8 cellular contexts compared by ENCODE assay signal in the genomic region with DNA sequence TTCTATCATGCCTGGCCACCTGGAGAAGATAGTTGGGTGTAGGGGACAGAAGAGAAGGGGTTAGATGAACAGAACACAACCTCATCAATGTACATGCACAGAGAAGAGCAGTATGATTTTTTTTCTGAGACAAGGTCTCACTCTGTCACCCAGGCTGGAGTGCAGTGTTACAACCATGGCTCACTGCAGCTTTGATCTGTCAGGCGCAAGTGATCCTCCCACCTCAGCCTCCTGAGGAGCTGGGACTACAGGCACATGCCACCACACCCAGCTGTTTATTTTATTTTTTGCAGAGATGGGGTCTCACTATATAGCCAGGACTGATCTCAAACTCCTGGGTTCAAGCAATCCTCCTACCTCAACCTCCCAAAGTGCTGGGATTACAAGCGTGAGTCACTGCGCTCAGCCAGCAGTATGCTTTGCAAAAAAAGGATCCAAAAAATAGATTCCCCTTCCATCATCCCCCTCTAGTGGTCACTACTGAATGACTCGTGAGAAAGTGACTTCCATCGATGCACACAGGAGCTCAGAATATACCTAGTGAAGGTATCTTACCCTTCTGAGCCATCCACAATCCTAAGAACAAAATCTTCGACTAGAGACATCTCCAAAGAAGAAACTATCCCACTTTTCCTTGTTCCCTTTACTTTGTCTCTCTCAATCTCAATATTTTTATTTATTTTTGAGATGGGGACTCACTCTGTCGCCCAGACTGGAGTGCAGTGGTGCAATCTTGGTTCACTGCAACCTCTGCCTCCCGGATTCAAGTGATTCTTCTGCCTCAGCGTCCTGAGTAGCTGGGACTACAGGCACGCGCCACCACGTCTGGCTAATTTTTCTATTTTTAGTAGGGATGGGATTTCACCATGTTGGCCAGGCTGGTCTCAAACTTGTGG. TPM values are rescaled to one million over a fixed set of nuclear protein-coding genes. Genes with fewer than 3 reads are reported as not detected.
DNase-seq lines count a peak whose midpoint lies in the region; ATAC-seq, FAIRE-seq and TF ChIP-seq lines count a peak whose summit lies in the region.

No MANE protein-coding gene starts in this region.

- peak; percentile 90 for ATAC-seq in T-helper 17 cell

- TF ChIP-seq POLR2A in tibial nerve (IDR thresholded peaks at IDR 0.05) = no peak

- no peaks in the 10 kb centered on the region for H3K27me3 ChIP-seq in BLaER1
- H3K27me3 ChIP-seq in tibial nerve = no peaks in the 10 kb centered on the region

- H3K9me3 ChIP-seq in BLaER1 (no peaks in the 10 kb centered on the region), T-helper 17 cell (ENCODE audit: control insufficient read depth, low read length, poor library complexity, severe bottlenecking) (no peaks in the 10 kb centered on the region), tibial nerve (no peaks in the 10 kb centered on the region)

- H4K20me1 ChIP-seq in BLaER1 = no peaks in the 10 kb centered on the region

- H3K27ac Mint-ChIP-seq in T-helper 17 cell = no peak overlapping the region

- peaks cover 5% of the 10 kb centered on the region for H3K4me1 Mint-ChIP-seq in T-helper 17 cell

- TF ChIP-seq EP300 in tibial nerve (IDR thresholded peaks at IDR 0.05) = no peak

- DNase-seq in GM18507 (ENCODE audit: extremely low spot score, insufficient read length, low read depth) = peak; percentile 56
- DNase-seq in NAMALWA (ENCODE audit: low spot score) = peak; percentile 94
- DNase-seq in T-helper 17 cell = no peak
- peak; percentile 88 for DNase-seq in choroid plexus epithelial cell (ENCODE audit: low read depth)
- peak; percentile 62 for DNase-seq in medulla oblongata (ENCODE audit: extremely low spot score)
- DNase-seq in tibial nerve (ENCODE audit: low spot score in 2 of 2) = peak in 1 of 2 donors; percentile 64
- DNase-seq in nucleus accumbens (lab: John Stamatoyannopoulos, UW) = no peak

- H3K4me1 ChIP-seq in BLaER1 (peaks cover 23% of the 10 kb centered on the region), tibial nerve (no peaks in the 10 kb centered on the region)

- H3K4me3 ChIP-seq in BLaER1 (no peak overlapping the region), choroid plexus epithelial cell (ENCODE audit: low read depth, low read length) (no peak overlapping the region), tibial nerve (no peak overlapping the region)

- FAIRE-seq in GM18507 (lab: Jason Lieb, UNC) = peak; percentile 78

- peaks cover 6% of the 10 kb centered on the region for H3K27me3 Mint-ChIP-seq in T-helper 17 cell

- no peak overlapping the region for H3K9ac ChIP-seq in BLaER1

- no peaks in the 10 kb centered on the region for H3K36me3 ChIP-seq in BLaER1
- peaks cover 0 to 38% (median 0%) of the 10 kb centered on the region in 3 donors for H3K36me3 ChIP-seq in tibial nerve

- WGBS in tibial nerve, 2 donors = 55 to 58% methylated on average over 12 of the region's 12 CpGs

- peaks cover 3% of the 10 kb centered on the region for H3K36me3 Mint-ChIP-seq in T-helper 17 cell (ENCODE audit: low read depth)

- no peak overlapping the region for H3K27ac ChIP-seq in BLaER1
- H3K27ac ChIP-seq in tibial nerve = no peak overlapping the region

- peak overlapping the region; percentile 52 for H3K4me2 ChIP-seq in BLaER1

- TF ChIP-seq CTCF in choroid plexus epithelial cell (conservative IDR thresholded peaks at IDR 0.05; ENCODE audit: low read depth, low read length) (peak; percentile 73), tibial nerve (IDR thresholded peaks at IDR 0.05) (peak; percentile 42 to 65 (median 55))

- H3K4me3 Mint-ChIP-seq in T-helper 17 cell = no peak overlapping the region

RNA-seq across cellular contexts. Expression of a gene that starts 21.0 kb away (rescaled TPM):
- total RNA-seq in T-helper 17 cell (1 to 10 TPM; 5.1 TPM), tibial nerve (1 to 10 TPM; 3.6 to 7.3 (median 4.9) TPM)

RNA-seq across cellular contexts. Expression of a gene that starts 22.1 kb away (rescaled TPM):
- total RNA-seq in T-helper 17 cell (10 to 100 TPM; 66.1 to 66.8 TPM), tibial nerve (10 to 100 TPM; 39.5 to 50.2 (median 46.6) TPM)

RNA-seq across cellular contexts. Expression of a gene that starts 28.8 kb away (rescaled TPM):
- total RNA-seq in T-helper 17 cell (10 to 100 TPM; 45.2 to 48.1 TPM), tibial nerve (10 to 100 TPM; 44.3 to 85.8 (median 53.3) TPM)

RNA-seq across cellular contexts. Expression of a gene that starts 34.2 kb away (rescaled TPM):
- 10 to 100 TPM in 1 of 2 donors, 1 to 10 TPM in 1; 3.1 to 14.5 TPM for total RNA-seq in T-helper 17 cell
- 10 to 100 TPM; 10.9 to 27.3 (median 15.8) TPM for total RNA-seq in tibial nerve

RNA-seq across cellular contexts. Expression of a gene that starts 49.6 kb away (rescaled TPM):
- total RNA-seq in T-helper 17 cell (10 to 100 TPM; 71.6 to 97.2 TPM), tibial nerve (100 to 1,000 TPM; 107 to 152 (median 132) TPM)

Comparison
In these comparisons a context has a peak if more than half of its experiments do, and no peak if none do; other contexts are left out.
1. DNase-seq: peak in GM18507 (single experiment), NAMALWA (single experiment), choroid plexus epithelial cell (single experiment) and medulla oblongata (single experiment); none in T-helper 17 cell (0 of 3) and nucleus accumbens (0 of 56).